ENCODE assay signal across 18 cellular contexts in the genomic region with DNA sequence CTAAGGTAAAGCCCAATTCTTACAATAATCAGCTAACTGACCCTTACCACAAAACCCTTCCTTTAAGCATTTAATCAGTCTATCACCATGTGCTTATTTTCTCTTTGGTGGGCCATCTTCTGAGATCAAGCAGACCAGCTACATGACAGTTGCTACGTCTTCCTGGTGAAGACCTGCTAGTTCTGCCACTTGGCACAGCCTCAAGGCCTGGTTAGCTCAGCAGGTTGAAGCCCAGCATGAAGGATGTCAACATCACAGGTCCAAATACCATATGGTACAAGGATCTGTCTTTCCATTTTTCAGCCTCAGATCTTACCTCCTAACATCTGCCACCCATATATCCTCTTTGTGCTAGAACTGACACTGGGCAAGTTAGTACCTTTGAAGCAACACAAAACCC.
DNase-seq lines count a peak whose midpoint lies in the region; ATAC-seq, FAIRE-seq and TF ChIP-seq lines count a peak whose summit lies in the region.
"Had no signal": no experiment of that assay in that cellular context is flagged by ENCODE, and none has a peak within 500 bp of the region (broad histone marks: within the 10 kb centered on the region; RNA-seq: fewer than 3 reads in every experiment).

No MANE protein-coding gene starts in this region.

- 0 out of 2 replicates have a peak overlapping the region, but pooled peaks have one; percentile 6 for H3K14ac ChIP-seq in IMR-90 (replicated peaks; ENCODE audit: low read depth, low read length)

- WGBS in IMR-90 (ENCODE audit: extremely low coverage in 2 of 2, insufficient read length in 1 of 2), 2 experiments, result 67% methylated on average over 1 of the region's 1 CpG; no CpG with 5 or more reads in 1 of the 2 experiments
- WGBS in ovary, 3 donors, result 83 to 100% (median 94%) methylated on average over 1 of the region's 1 CpG

- H3K4me3 ChIP-seq in IMR-90 (ENCODE audit: insufficient read depth, low read depth, low read length) (no peak overlapping the region), bronchial epithelial cell (ENCODE audit: low read depth, low read length) (no peak overlapping the region), ovary (no peak overlapping the region)
- H3K4me3 ChIP-seq: BLaER1 had no signal

- dilution Hi-C loops in IMR-90 (cut with HindIII; ENCODE audit: low sequenced_read_pairs, unreplicated experiment), result no loop called here

- TF ChIP-seq CTCF in IMR-90 (conservative IDR thresholded peaks at IDR 0.05; ENCODE audit: low read depth, low read length) (no peak), bronchial epithelial cell (IDR thresholded peaks at IDR 0.05; ENCODE audit: insufficient read depth, low read length, severe bottlenecking) (no peak), ovary (IDR thresholded peaks at IDR 0.05) (no peak)

- H2BK15ac ChIP-seq in IMR-90 (ENCODE audit: low read depth, low read length), result no peak overlapping the region

- no peaks in the 10 kb centered on the region for H3K79me1 ChIP-seq in IMR-90 (ENCODE audit: low read depth in 1 of 2, low read length in 2 of 2)

- no peak overlapping the region for H4K8ac ChIP-seq in IMR-90 (ENCODE audit: low read depth in 2 of 2, low read length in 2 of 2)

- no peaks in the 10 kb centered on the region for H3K9me3 ChIP-seq in IMR-90 (ENCODE audit: control insufficient read depth, insufficient read depth, low read length)
- no peaks in the 10 kb centered on the region for H3K9me3 ChIP-seq in ovary
- H3K9me3 ChIP-seq: BLaER1 had no signal

- TF ChIP-seq RAD21 in IMR-90 (IDR thresholded peaks at IDR 0.05; ENCODE audit: low read length), result no peak

- H3K27me3 ChIP-seq in IMR-90 (ENCODE audit: control insufficient read depth, insufficient read depth, low read length), result no peaks in the 10 kb centered on the region
- no peaks in the 10 kb centered on the region for H3K27me3 ChIP-seq in bronchial epithelial cell (ENCODE audit: control insufficient read depth, insufficient read depth, low read length)
- H3K27me3 ChIP-seq in ovary, result no peaks in the 10 kb centered on the region
- H3K27me3 ChIP-seq: BLaER1 had no signal

- H2AK9ac ChIP-seq in IMR-90 (replicated peaks; ENCODE audit: low read depth, low read length, poor library complexity), result no peak overlapping the region

- CTCF ChIA-PET in IMR-90 (lab: Yijun Ruan, JAX), result no interaction called here

- no peak overlapping the region for H3K4me2 ChIP-seq in IMR-90 (ENCODE audit: low read depth, low read length)
- H3K4me2 ChIP-seq: BLaER1 had no signal

- no peaks in the 10 kb centered on the region for H4K20me1 ChIP-seq in IMR-90 (ENCODE audit: insufficient read depth, low read length)
- H4K20me1 ChIP-seq: BLaER1 had no signal

- POLR2A ChIA-PET in IMR-90 (lab: Charles Lee; ENCODE audit: unreplicated experiment), result no interaction called here

- no peak overlapping the region for H2AK5ac ChIP-seq in IMR-90 (ENCODE audit: low read depth, low read length)

- no peak overlapping the region for H2BK20ac ChIP-seq in IMR-90 (ENCODE audit: low read depth, low read length)

- H4K91ac ChIP-seq in IMR-90 (ENCODE audit: insufficient read depth, low read depth, low read length), result no peak overlapping the region; the same call in 1 of the 2 replicates

- DNase-seq in DMS 273 (lab: John Stamatoyannopoulos, UW; ENCODE audit: unreplicated experiment) (peak; percentile 89), IMR-90 (no peak), NCI-H2171 treated with DMSO at 0.1 percent for 48 hours (lab: John Stamatoyannopoulos, UW) (peak; percentile 88), bronchial epithelial cell (ENCODE audit: low read depth) (no peak), ovary (no peak)
- no peak for DNase-seq in NK-92 treated with Interleukin-12 subunit alpha and Interleukin-12 subunit beta, amount 100 ng/mL, for 24 hours (lab: John Stamatoyannopoulos, UW)
- no peak for DNase-seq in activated CD4-positive, alpha-beta T cell treated with anti-CD3 and anti-CD28 coated beads for 1 hour
- DNase-seq: 8988T; Calu3; CD4-positive, alpha-beta memory T cell; DMS79; GF-D8; GOT3; H7; HFFc6 had no signal

- peaks cover 3% of the 10 kb centered on the region; the same call in 1 of the 2 replicates for H3K4me1 ChIP-seq in IMR-90 (ENCODE audit: control insufficient read depth, insufficient read depth, low read length)
- H3K4me1 ChIP-seq in ovary (ENCODE audit: insufficient read depth), result no peaks in the 10 kb centered on the region

- no peak for ATAC-seq in IMR-90 (ENCODE audit: low read depth)
- no peak for ATAC-seq in HG03280 (IDR thresholded peaks at IDR 0.05; ENCODE audit: unreplicated experiment)
- ATAC-seq: HCT116 had no signal

- H2BK5ac ChIP-seq in IMR-90 (ENCODE audit: low read depth, low read length, poor library complexity, severe bottlenecking), result no peak overlapping the region

- no peak overlapping the region for H3K23ac ChIP-seq in IMR-90 (ENCODE audit: low read depth, low read length)

- peak overlapping the region; percentile 56; the same call in 1 of the 2 replicates for H3K4ac ChIP-seq in IMR-90 (ENCODE audit: low read depth, low read length)

- no peak for TF ChIP-seq EP300 in ovary (IDR thresholded peaks at IDR 0.05)

- FAIRE-seq in bronchial epithelial cell (lab: Jason Lieb, UNC), result peak; percentile 77

- H3K36me3 ChIP-seq in IMR-90 (ENCODE audit: control insufficient read depth, insufficient read depth, low read length), result no peaks in the 10 kb centered on the region
- H3K36me3 ChIP-seq in bronchial epithelial cell (ENCODE audit: control insufficient read depth, insufficient read depth, low read length), result no peaks in the 10 kb centered on the region
- no peaks in the 10 kb centered on the region for H3K36me3 ChIP-seq in ovary
- H3K36me3 ChIP-seq: BLaER1 had no signal

- H3K18ac ChIP-seq in IMR-90 (ENCODE audit: low read depth, low read length), result no peak overlapping the region

- no TSS peak for BruUV-seq in IMR-90 (replicated peaks; lab: Mats Ljungman, UMichigan)

- H3K56ac ChIP-seq in IMR-90 (ENCODE audit: extremely low read depth, insufficient read depth, low read length), result no peak overlapping the region

- H3K9me1 ChIP-seq in IMR-90 (ENCODE audit: insufficient read depth, low read length), result no peaks in the 10 kb centered on the region

- TF ChIP-seq POLR2A in IMR-90 (IDR thresholded peaks at IDR 0.05; ENCODE audit: low read depth, low read length) (no peak), ovary (IDR thresholded peaks at IDR 0.05) (no peak)

- no peak overlapping the region for H3K9ac ChIP-seq in IMR-90 (ENCODE audit: low read depth, low read length)
- H3K9ac ChIP-seq: BLaER1 had no signal

- no peak overlapping the region for H2BK120ac ChIP-seq in IMR-90 (ENCODE audit: low read depth, low read length)

- H2AFZ ChIP-seq in IMR-90 (replicated peaks; ENCODE audit: low read length, poor library complexity), result no peak overlapping the region

- intact Hi-C loops in IMR-90 (cut with micrococcal nuclease) (no loop called here), ovary (cut with DNase I) (no loop called here)

- H3K27ac ChIP-seq in IMR-90 (ENCODE audit: insufficient read depth, low read length) (no peak overlapping the region), ovary (no peak overlapping the region)
- H3K27ac ChIP-seq: BLaER1 had no signal

- no peak overlapping the region for H4K5ac ChIP-seq in IMR-90 (ENCODE audit: low read depth, low read length)

- in situ Hi-C loops in IMR-90 (cut with MboI; ENCODE audit: low sequenced_read_pairs), result no loop called here

TF ChIP-seq in IMR-90, 13 proteins besides CTCF, POLR2A, EP300 and RAD21:
- TF ChIP-seq ELK1 (IDR thresholded peaks at IDR 0.05; ENCODE audit: borderline replicate concordance, low read depth, low read length) (no peak), MAFK (IDR thresholded peaks at IDR 0.05; ENCODE audit: low read depth, low read length) (no peak), CHD1 (IDR thresholded peaks at IDR 0.05; ENCODE audit: low read depth, low read length) (no peak), SMC3 (IDR thresholded peaks at IDR 0.05; ENCODE audit: low read depth, low read length) (no peak)

Comparison
In these comparisons a context has a peak if more than half of its experiments do, and no peak if none do; other contexts are left out.
1. DNase-seq: peak in DMS 273 (single experiment) and NCI-H2171 treated with DMSO at 0.1 percent for 48 hours (single experiment); none in IMR-90 (single experiment), bronchial epithelial cell (single experiment), ovary (0 of 5), NK-92 treated with Interleukin-12 subunit alpha and Interleukin-12 subunit beta, amount 100 ng/mL, for 24 hours (single experiment) and activated CD4-positive, alpha-beta T cell treated with anti-CD3 and anti-CD28 coated beads for 1 hour (single experiment).